37 cellular contexts compared by ENCODE assay signal in the genomic region with DNA sequence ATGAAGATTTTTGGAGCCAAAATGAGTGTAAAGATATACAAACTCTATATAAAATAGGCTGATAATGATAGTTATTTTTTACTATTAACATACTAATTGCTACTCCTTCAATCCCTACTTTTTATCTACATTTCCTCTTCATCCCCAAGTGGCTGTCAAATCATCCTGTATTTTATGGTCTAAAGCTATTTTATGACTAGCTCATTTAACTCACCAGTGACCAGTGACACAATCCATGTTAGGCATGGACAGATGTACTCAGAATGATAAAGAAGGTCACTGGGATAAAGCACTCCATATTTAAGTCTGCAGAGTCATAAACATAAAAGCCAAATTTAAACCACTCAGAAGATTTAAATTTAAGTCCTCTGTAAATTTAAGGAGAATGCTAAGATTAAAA.
"Had no signal": no experiment of that assay in that cellular context is flagged by ENCODE, and none has a peak within 500 bp of the region (broad histone marks: within the 10 kb centered on the region; RNA-seq: fewer than 3 reads in every experiment).

No MANE protein-coding gene starts in this region.

- H3K4me1 Mint-ChIP-seq: activated naive CD4-positive, alpha-beta T cell treated with anti-CD3 and anti-CD28 coated beads, Interleukin-2, amount 10 ng/mL, durations not matched to agents 7 days and 5 days had no signal

- H3K27me3 ChIP-seq: adrenal gland, breast epithelium, cardiac muscle cell, colonic mucosa, foreskin keratinocyte, gastrocnemius medialis, heart left ventricle had no signal

- H3K36me3 ChIP-seq: adrenal gland, breast epithelium, colonic mucosa, gastrocnemius medialis, WERI-Rb-1 had no signal

- H3K4me1 ChIP-seq: breast epithelium, colonic mucosa, foreskin keratinocyte had no signal

- H3K27me3 Mint-ChIP-seq: activated B cell treated with CpG ODN at 0.5 μM for 24 hours; activated CD8-positive, alpha-beta T cell treated with anti-CD3 and anti-CD28 coated beads for 36 hours; activated naive CD4-positive, alpha-beta T cell treated with anti-CD3 and anti-CD28 coated beads, Interleukin-2, amount 10 ng/mL, durations not matched to agents 7 days and 5 days; activated naive CD8-positive, alpha-beta T cell; brain; T-helper 17 cell had no signal

- H3K27ac Mint-ChIP-seq: activated B cell treated with CpG ODN at 0.5 μM for 24 hours; activated CD8-positive, alpha-beta T cell treated with anti-CD3 and anti-CD28 coated beads for 36 hours; activated naive CD4-positive, alpha-beta T cell treated with anti-CD3 and anti-CD28 coated beads, Interleukin-2, amount 10 ng/mL, durations not matched to agents 7 days and 5 days; activated naive CD8-positive, alpha-beta T cell; activated T-helper 1 cell treated with anti-CD3 and anti-CD28 coated beads, Interleukin-12 subunit alpha, Interleukin-12 subunit beta, Interleukin-2, Interleukin-4 antibody, amounts not matched to agents 30 ng/mL and 10 ng/mL and 1 ng/mL, durations not matched to agents 14 hours and 24 hours and 36 hours; activated T-helper 2 cell treated with anti-CD3 and anti-CD28 coated beads, Interferon-gamma antibody, Interleukin-2, Interleukin-4, amounts not matched to agents 10 μg/mL and 5 μg/mL and 100 μg/mL, durations not matched to agents 14 hours and 24 hours and 36 hours; T-helper 17 cell; T-helper 2 cell treated with Interferon-gamma antibody and Interleukin-4, amounts not matched to agents 5 μg/mL and 100 μg/mL, for 36 hours had no signal

- H3K4me3 Mint-ChIP-seq: activated B cell treated with CpG ODN at 0.5 μM for 24 hours; activated CD8-positive, alpha-beta T cell treated with anti-CD3 and anti-CD28 coated beads for 36 hours; activated naive CD4-positive, alpha-beta T cell treated with anti-CD3 and anti-CD28 coated beads, Interleukin-2, amount 10 ng/mL, durations not matched to agents 7 days and 5 days; activated naive CD8-positive, alpha-beta T cell; activated T-helper 1 cell treated with anti-CD3 and anti-CD28 coated beads, Interleukin-12 subunit alpha, Interleukin-12 subunit beta, Interleukin-2, Interleukin-4 antibody, amounts not matched to agents 30 ng/mL and 10 ng/mL and 1 ng/mL, durations not matched to agents 14 hours and 24 hours and 36 hours; brain; T-helper 17 cell; T-helper 2 cell treated with Interferon-gamma antibody and Interleukin-4, amounts not matched to agents 5 μg/mL and 100 μg/mL, for 36 hours had no signal

- ATAC-seq: activated CD4-positive, CD25-positive, alpha-beta regulatory T cell treated with anti-CD3 and anti-CD28 coated beads, Interleukin-2, amount 50 U/mL, for 24 hours; activated CD8-positive, alpha-beta T cell treated with anti-CD3 and anti-CD28 coated beads for 36 hours; esophagus mucosa; foreskin keratinocyte; heart left ventricle; T-helper 17 cell had no signal

- FAIRE-seq: endometrium, endothelial cell of umbilical vein had no signal

- H3K9me3 Mint-ChIP-seq: activated B cell treated with CpG ODN at 0.5 μM for 24 hours; activated CD8-positive, alpha-beta T cell treated with anti-CD3 and anti-CD28 coated beads for 36 hours; activated naive CD4-positive, alpha-beta T cell treated with anti-CD3 and anti-CD28 coated beads, Interleukin-2, amount 10 ng/mL, durations not matched to agents 7 days and 5 days; activated T-helper 1 cell treated with anti-CD3 and anti-CD28 coated beads, Interleukin-12 subunit alpha, Interleukin-12 subunit beta, Interleukin-2, Interleukin-4 antibody, amounts not matched to agents 30 ng/mL and 10 ng/mL and 1 ng/mL, durations not matched to agents 14 hours and 24 hours and 36 hours; activated T-helper 2 cell treated with anti-CD3 and anti-CD28 coated beads, Interferon-gamma antibody, Interleukin-2, Interleukin-4, amounts not matched to agents 10 μg/mL and 5 μg/mL and 100 μg/mL, durations not matched to agents 14 hours and 24 hours and 36 hours; brain; T-helper 2 cell treated with Interferon-gamma antibody and Interleukin-4, amounts not matched to agents 5 μg/mL and 100 μg/mL, for 36 hours had no signal

- H3K27ac ChIP-seq: adrenal gland, breast epithelium, cardiac muscle cell, colonic mucosa, epithelial cell of prostate, foreskin keratinocyte, gastrocnemius medialis, heart left ventricle, WERI-Rb-1 had no signal

- H3K4me3 ChIP-seq: adrenal gland, breast epithelium, cardiac muscle cell, colonic mucosa, gastrocnemius medialis, heart left ventricle had no signal

- H3K9me3 ChIP-seq: adrenal gland, breast epithelium, colonic mucosa, gastrocnemius medialis, heart left ventricle had no signal

- DNase-seq: activated B cell treated with CpG ODN at 0.5 μM for 24 hours; activated CD4-positive, alpha-beta T cell treated with anti-CD3 and anti-CD28 coated beads for 48 hours; activated CD4-positive, alpha-beta T cell treated with anti-CD3 and anti-CD28 coated beads, Interleukin-2, amount 50 U/mL, for 1 hour; activated CD4-positive, alpha-beta T cell treated with anti-CD3 and anti-CD28 coated beads, Interleukin-2, amount 50 U/mL, for 48 hours; activated CD8-positive, alpha-beta memory T cell treated with anti-CD3 and anti-CD28 coated beads for 24 hours; activated CD8-positive, alpha-beta T cell treated with anti-CD3 and anti-CD28 coated beads for 36 hours; activated effector memory CD4-positive, alpha-beta T cell treated with anti-CD3 and anti-CD28 coated beads, Interleukin-2, amount 50 U/mL, for 16 hours; activated naive CD4-positive, alpha-beta T cell; activated naive CD4-positive, alpha-beta T cell treated with anti-CD3 and anti-CD28 coated beads, Interleukin-2, amount 10 ng/mL, durations not matched to agents 7 days and 5 days; activated T-cell treated with anti-CD3 and anti-CD28 coated beads, Interleukin-2, amount 50 U/mL, for 48 hours; adrenal gland; amygdala; aorta; central memory CD4-positive, alpha-beta T cell; cerebellar nuclear complex; colonic mucosa; effector CD8-positive, alpha-beta T cell; foreskin keratinocyte; gastrocnemius medialis; glutamatergic neuron; heart left ventricle; T-helper 1 cell; T-helper 17 cell; T1000; WERI-Rb-1 had no signal
